8 cellular contexts compared by ENCODE assay signal in the genomic region with DNA sequence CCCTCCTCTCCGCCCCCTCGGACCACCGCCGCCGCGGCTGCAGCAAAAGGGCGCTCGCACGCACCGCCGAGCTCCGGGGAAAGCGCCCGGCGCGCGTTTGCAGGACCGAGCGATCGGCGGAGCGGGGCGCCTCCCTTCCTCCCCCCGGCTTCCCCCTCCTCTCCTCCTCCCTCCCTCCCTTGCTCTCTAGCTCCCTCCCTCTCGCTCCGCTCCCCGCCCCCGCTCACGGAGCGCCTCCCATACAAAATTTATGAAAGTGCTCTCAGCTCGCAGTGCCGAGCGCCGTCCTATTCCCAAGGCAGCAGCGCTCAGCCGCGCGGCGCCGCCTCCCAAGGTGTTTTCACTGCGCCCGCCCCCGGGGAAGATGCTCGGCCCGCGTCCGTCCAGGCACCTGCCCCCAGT. TPM values are rescaled to one million over a fixed set of nuclear protein-coding genes. Genes with fewer than 3 reads are reported as not detected.
A peak's percentile ranks its signal among the peaks of the same experiment; 100 is the strongest.
DNase-seq lines count a peak whose midpoint lies in the region; ATAC-seq and TF ChIP-seq lines count a peak whose summit lies in the region.

A gene with protein sequence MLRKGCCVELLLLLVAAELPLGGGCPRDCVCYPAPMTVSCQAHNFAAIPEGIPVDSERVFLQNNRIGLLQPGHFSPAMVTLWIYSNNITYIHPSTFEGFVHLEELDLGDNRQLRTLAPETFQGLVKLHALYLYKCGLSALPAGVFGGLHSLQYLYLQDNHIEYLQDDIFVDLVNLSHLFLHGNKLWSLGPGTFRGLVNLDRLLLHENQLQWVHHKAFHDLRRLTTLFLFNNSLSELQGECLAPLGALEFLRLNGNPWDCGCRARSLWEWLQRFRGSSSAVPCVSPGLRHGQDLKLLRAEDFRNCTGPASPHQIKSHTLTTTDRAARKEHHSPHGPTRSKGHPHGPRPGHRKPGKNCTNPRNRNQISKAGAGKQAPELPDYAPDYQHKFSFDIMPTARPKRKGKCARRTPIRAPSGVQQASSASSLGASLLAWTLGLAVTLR (minus strand): TSS at position 115 of the 402 bp plus-strand sequence. CDS start 469 bp downstream, outside the sequence.

- peak within 1 kb of the TSS; percentile 81 to 92 (median 86) for H3K4me3 Mint-ChIP-seq in CD4-positive, CD25-positive, alpha-beta regulatory T cell

- no peak within 1 kb of the TSS for H3K9ac ChIP-seq in iPS-15b (ENCODE audit: low read depth, low read length)

- no peaks in the 10 kb centered on the region for H3K9me3 ChIP-seq in CD4-positive, CD25-positive, alpha-beta regulatory T cell (ENCODE audit: control insufficient read depth in 2 of 2, low read length in 2 of 2)
- no peaks in the 10 kb centered on the region for H3K9me3 ChIP-seq in iPS-15b (ENCODE audit: control insufficient read depth, insufficient read depth, low read length)

- no peaks in the 10 kb centered on the region for H3K36me3 ChIP-seq in CD4-positive, CD25-positive, alpha-beta regulatory T cell (ENCODE audit: control insufficient read depth, insufficient read depth, low read length)
- H3K36me3 ChIP-seq in iPS-15b (ENCODE audit: control insufficient read depth, insufficient read depth, low read length): no peaks in the 10 kb centered on the region

- peak; percentile 61 to 86 (median 67) for DNase-seq in CD4-positive, CD25-positive, alpha-beta regulatory T cell
- DNase-seq in Kasumi-1 (lab: John Stamatoyannopoulos, UW): peak; percentile 10 to 22
- peak; percentile 70 for DNase-seq in T-helper 9 cell
- peak; percentile 32 for DNase-seq in astrocyte of the spinal cord (ENCODE audit: low read depth, low spot score)
- DNase-seq in AML-193 (lab: John Stamatoyannopoulos, UW): no peak
- DNase-seq in NCI-H446 (lab: John Stamatoyannopoulos, UW): no peak

- H3K36me3 Mint-ChIP-seq in CD4-positive, CD25-positive, alpha-beta regulatory T cell: no peaks in the 10 kb centered on the region

- H3K4me3 ChIP-seq in CD4-positive, CD25-positive, alpha-beta regulatory T cell (ENCODE audit: low read depth, low read length): no peak within 1 kb of the TSS
- H3K4me3 ChIP-seq in astrocyte of the spinal cord (ENCODE audit: low read depth, low read length) (peak within 1 kb of the TSS; percentile 13), iPS-15b (ENCODE audit: low read depth, low read length) (peak within 1 kb of the TSS; percentile 43), skin epidermis (peak within 1 kb of the TSS; percentile 39 to 71 (median 50))

- ATAC-seq in CD4-positive, CD25-positive, alpha-beta regulatory T cell (ENCODE audit: low read depth in 2 of 2): peak; percentile 37 to 50

- in situ Hi-C loops in astrocyte of the spinal cord (cut with HindIII; ENCODE audit: low sequenced_read_pairs): loop anchor here (25.0 kb wide), 1 partner anchor 113 kb away; no protein-coding TSS in a partner anchor

- peaks cover 40% of the 10 kb centered on the region for H3K4me1 ChIP-seq in CD4-positive, CD25-positive, alpha-beta regulatory T cell (ENCODE audit: control insufficient read depth, insufficient read depth, low read length, poor library complexity, severe bottlenecking)
- H3K4me1 ChIP-seq in iPS-15b (ENCODE audit: control insufficient read depth, insufficient read depth, low read length): peaks cover 4% of the 10 kb centered on the region

- H3K27me3 Mint-ChIP-seq in CD4-positive, CD25-positive, alpha-beta regulatory T cell: peaks cover 73% of the 10 kb centered on the region

- peaks cover 0 to 19% (median 4%) of the 10 kb centered on the region in 4 donors for H3K4me1 Mint-ChIP-seq in CD4-positive, CD25-positive, alpha-beta regulatory T cell

- H3K9me3 Mint-ChIP-seq in CD4-positive, CD25-positive, alpha-beta regulatory T cell: no peaks in the 10 kb centered on the region

- H3K27ac Mint-ChIP-seq in CD4-positive, CD25-positive, alpha-beta regulatory T cell: peak within 1 kb of the TSS in 1 of 3 donors; percentile 38

- H3K27ac ChIP-seq in CD4-positive, CD25-positive, alpha-beta regulatory T cell (ENCODE audit: insufficient read depth, low read length, poor library complexity, severe bottlenecking): no peak within 1 kb of the TSS
- H3K27ac ChIP-seq in skin epidermis: peak within 1 kb of the TSS in 12 of 21 experiments; percentile 16 to 69 (median 51)

- H3K27me3 ChIP-seq in CD4-positive, CD25-positive, alpha-beta regulatory T cell (ENCODE audit: control insufficient read depth, insufficient read depth, low read length): peaks cover 7% of the 10 kb centered on the region
- H3K27me3 ChIP-seq in iPS-15b (ENCODE audit: control insufficient read depth, insufficient read depth, low read length): peaks cover 83% of the 10 kb centered on the region

- TF ChIP-seq CTCF in astrocyte of the spinal cord (IDR thresholded peaks at IDR 0.05; ENCODE audit: low read depth, low read length): no peak

RNA-seq across cellular contexts. Expression of the gene that starts here (rescaled TPM):
- total RNA-seq in CD4-positive, CD25-positive, alpha-beta regulatory T cell: 0.35 TPM
- polyA plus RNA-seq in CD4-positive, CD25-positive, alpha-beta regulatory T cell: under 1 TPM in 2 of 4 donors, not detected in 2; 0.14 to 0.28 TPM

Comparison
In these comparisons a context has a peak if more than half of its experiments do, and no peak if none do; other contexts are left out.
1. Peak in DNase-seq and ATAC-seq in CD4-positive, CD25-positive, alpha-beta regulatory T cell; RNA of the gene not detected or under 1 TPM.
2. DNase-seq: peak in Kasumi-1 (2 of 2), T-helper 9 cell (single experiment) and astrocyte of the spinal cord (single experiment); none in AML-193 (0 of 2) and NCI-H446 (0 of 2).